In the genomic region with DNA sequence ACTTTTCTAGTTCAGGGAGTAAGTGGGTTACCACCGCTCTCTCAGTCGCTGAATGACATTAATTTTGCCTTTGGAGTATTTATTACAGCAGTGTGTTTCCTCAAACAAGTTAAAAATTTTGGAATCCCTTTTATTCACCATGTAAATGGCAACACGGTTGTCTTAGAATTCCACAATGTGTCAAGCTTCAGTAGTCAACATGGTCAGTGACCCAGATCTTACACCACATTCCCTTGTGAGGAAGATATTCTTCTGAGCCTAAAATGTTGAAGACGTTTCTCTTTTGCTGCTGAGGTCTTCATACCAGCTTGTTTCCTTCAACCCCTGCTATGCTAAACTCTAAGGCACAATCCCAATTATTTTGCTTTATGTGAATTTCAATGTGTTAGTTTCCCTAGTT, we compare ENCODE assay signal across 14 cellular contexts. TPM values are rescaled to one million over a fixed set of nuclear protein-coding genes. Genes with fewer than 3 reads are reported as not detected.
"Had no signal": no experiment of that assay in that cellular context is flagged by ENCODE, and none has a peak within 500 bp of the region (broad histone marks: within the 10 kb centered on the region; RNA-seq: fewer than 3 reads in every experiment).

No MANE protein-coding gene starts in this region.

- H3K27me3 Mint-ChIP-seq: IgD-negative memory B cell had no signal

- H3K4me2 ChIP-seq: KMS-11, SK-N-SH had no signal

- H3K9ac ChIP-seq: KMS-11, SK-N-SH had no signal

- H3K4me1 Mint-ChIP-seq: IgD-negative memory B cell had no signal

- H3K36me3 Mint-ChIP-seq: IgD-negative memory B cell had no signal

- ATAC-seq: Panc1 had no signal

- H3K9me3 ChIP-seq: SK-N-SH had no signal

- H3K4me3 Mint-ChIP-seq: IgD-negative memory B cell had no signal

- DNase-seq: NCI-H1436, NCI-H2081 treated with DMSO at 0.1 percent for 48 hours, NCI-H2171, NCI-H226, NCI-H510A had no signal

- H3K27ac Mint-ChIP-seq: IgD-negative memory B cell had no signal

- H3K27ac ChIP-seq: KMS-11, RWPE1 had no signal

- H3K4me3 ChIP-seq: K562 had no signal

RNA-seq across cellular contexts. Expression of gene LDB2, which starts 17.5 kb away (rescaled TPM):
- total RNA-seq: HepG2, OCI-LY7, PC-3 had no signal
- polyA plus RNA-seq: HepG2, IgD-negative memory B cell had no signal
